ENCODE assay signal across 1 cellular context in the genomic region with DNA sequence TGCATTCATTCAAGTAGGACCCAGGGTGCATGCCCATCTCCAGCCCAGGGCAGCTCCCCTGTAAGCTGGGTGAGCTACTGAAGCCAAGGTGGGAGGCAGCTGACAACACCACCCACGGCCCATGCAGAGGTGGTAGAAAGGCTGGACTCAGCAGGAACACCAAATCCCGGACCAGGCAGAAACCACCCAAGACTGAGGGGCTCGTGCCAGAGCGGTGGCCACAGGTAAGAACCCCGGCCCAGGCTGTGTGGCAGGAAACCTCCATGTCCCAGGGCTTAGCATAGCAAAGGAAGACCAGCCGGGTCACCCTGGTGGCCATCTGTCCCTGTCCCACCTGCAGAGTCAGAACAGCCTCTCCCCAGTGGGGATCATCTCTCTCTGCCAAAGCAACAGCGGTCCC. TPM values are rescaled to one million over a fixed set of nuclear protein-coding genes. Genes with fewer than 3 reads are reported as not detected.
"Had no signal": no experiment of that assay in that cellular context is flagged by ENCODE, and none has a peak within 500 bp of the region (broad histone marks: within the 10 kb centered on the region; RNA-seq: fewer than 3 reads in every experiment).

No MANE protein-coding gene starts in this region.

RNA-seq across cellular contexts. Expression of gene GGT5, which starts 11.9 kb away (rescaled TPM):
- total RNA-seq: progenitor cell of endocrine pancreas had no signal
